19 cellular contexts compared by ENCODE assay signal in genomic region chr13:59623516-59623915, GRCh38.
"Had no signal": no experiment of that assay in that cellular context is flagged by ENCODE, and none has a peak within 500 bp of the region (broad histone marks: within the 10 kb centered on the region; RNA-seq: fewer than 3 reads in every experiment).

No MANE protein-coding gene starts in this region.

- H3K27ac Mint-ChIP-seq: activated CD4-positive, alpha-beta memory T cell treated with anti-CD3 and anti-CD28 coated beads, Interleukin-2, amount 10 ng/mL, durations not matched to agents 7 days and 5 days; activated CD8-positive, alpha-beta memory T cell treated with anti-CD3 and anti-CD28 coated beads, Interleukin-2, amount 10 ng/mL, durations not matched to agents 7 days and 5 days; activated naive CD4-positive, alpha-beta T cell treated with anti-CD3 and anti-CD28 coated beads for 36 hours; natural killer cell had no signal

- H3K4me1 Mint-ChIP-seq: activated CD4-positive, alpha-beta memory T cell treated with anti-CD3 and anti-CD28 coated beads, Interleukin-2, amount 10 ng/mL, durations not matched to agents 7 days and 5 days; activated CD8-positive, alpha-beta memory T cell treated with anti-CD3 and anti-CD28 coated beads, Interleukin-2, amount 10 ng/mL, durations not matched to agents 7 days and 5 days; natural killer cell had no signal

- ATAC-seq: activated CD8-positive, alpha-beta memory T cell treated with anti-CD3 and anti-CD28 coated beads, Interleukin-2, amount 10 ng/mL, durations not matched to agents 7 days and 5 days; body of pancreas; heart right ventricle; lower lobe of right lung; natural killer cell; sciatic nerve had no signal

- DNase-seq: activated CD4-positive, alpha-beta memory T cell treated with anti-CD3 and anti-CD28 coated beads, Interleukin-2, amount 10 ng/mL, durations not matched to agents 7 days and 5 days; activated CD4-positive, alpha-beta T cell treated with anti-CD3 and anti-CD28 coated beads for 48 hours; activated CD4-positive, CD25-positive, alpha-beta regulatory T cell; activated CD8-positive, alpha-beta memory T cell treated with anti-CD3 and anti-CD28 coated beads, Interleukin-2, amount 10 ng/mL, durations not matched to agents 7 days and 5 days; activated naive CD4-positive, alpha-beta T cell treated with anti-CD3 and anti-CD28 coated beads for 36 hours; activated T-cell treated with anti-CD3 and anti-CD28 coated beads, Interleukin-2, amount 50 U/mL, for 1 hour; body of pancreas; dermis blood vessel endothelial cell; effector memory CD4-positive, alpha-beta T cell; esophagus squamous epithelium; heart right ventricle; islet precursor cell; lower lobe of right lung; natural killer cell; stimulated activated naive CD4-positive, alpha-beta T cell treated with Interleukin-2 at 50 U/mL for 16 hours; thyroid gland had no signal

- H3K27ac ChIP-seq: body of pancreas, esophagus squamous epithelium, heart right ventricle, lower lobe of right lung, neutrophil, parathyroid adenoma, thyroid gland had no signal

- H3K9me3 Mint-ChIP-seq: activated CD4-positive, alpha-beta memory T cell treated with anti-CD3 and anti-CD28 coated beads, Interleukin-2, amount 10 ng/mL, durations not matched to agents 7 days and 5 days had no signal

- H3K79me2 ChIP-seq: parathyroid adenoma had no signal

- H2AFZ ChIP-seq: parathyroid adenoma had no signal

- H3K9me3 ChIP-seq: body of pancreas, lower lobe of right lung, neutrophil, thyroid gland had no signal

- H3K27me3 ChIP-seq: body of pancreas, esophagus squamous epithelium, heart right ventricle, neutrophil, thyroid gland had no signal

- H3K36me3 ChIP-seq: esophagus squamous epithelium, heart right ventricle, lower lobe of right lung, neutrophil, thyroid gland had no signal

- H3K4me1 ChIP-seq: body of pancreas, esophagus squamous epithelium, heart right ventricle, lower lobe of right lung, parathyroid adenoma, thyroid gland had no signal

- H3K36me3 Mint-ChIP-seq: activated CD8-positive, alpha-beta memory T cell treated with anti-CD3 and anti-CD28 coated beads, Interleukin-2, amount 10 ng/mL, durations not matched to agents 7 days and 5 days had no signal

- H3K4me3 Mint-ChIP-seq: activated CD4-positive, alpha-beta memory T cell treated with anti-CD3 and anti-CD28 coated beads, Interleukin-2, amount 10 ng/mL, durations not matched to agents 7 days and 5 days; activated CD8-positive, alpha-beta memory T cell treated with anti-CD3 and anti-CD28 coated beads, Interleukin-2, amount 10 ng/mL, durations not matched to agents 7 days and 5 days; activated naive CD4-positive, alpha-beta T cell treated with anti-CD3 and anti-CD28 coated beads for 36 hours; natural killer cell had no signal

- H3K4me3 ChIP-seq: body of pancreas, esophagus squamous epithelium, heart right ventricle, lower lobe of right lung, thyroid gland had no signal

- H3K9ac ChIP-seq: parathyroid adenoma had no signal
